In genomic region chr6:23348185-23348584, GRCh38 we compare ENCODE assay signal across 8 cellular contexts.
"Had no signal": no experiment of that assay in that cellular context is flagged by ENCODE, and none has a peak within 500 bp of the region (broad histone marks: within the 10 kb centered on the region; RNA-seq: fewer than 3 reads in every experiment).

No MANE protein-coding gene starts in this region.

- H3K27ac Mint-ChIP-seq: IgD-negative memory B cell had no signal

- H3K27ac ChIP-seq: HL-60 had no signal

- H3K4me3 ChIP-seq: K562 had no signal

- ATAC-seq: HepG2, K562 had no signal

- H3K4me1 Mint-ChIP-seq: IgD-negative memory B cell had no signal

- FAIRE-seq: HepG2, HTR-8/SVneo, K562 had no signal

- H3K36me3 Mint-ChIP-seq: IgD-negative memory B cell had no signal

- DNase-seq: IMR-90, KBM-7, KG1 had no signal

- H3K27me3 Mint-ChIP-seq: IgD-negative memory B cell had no signal

- H3K4me3 Mint-ChIP-seq: IgD-negative memory B cell had no signal
